In the genomic region with DNA sequence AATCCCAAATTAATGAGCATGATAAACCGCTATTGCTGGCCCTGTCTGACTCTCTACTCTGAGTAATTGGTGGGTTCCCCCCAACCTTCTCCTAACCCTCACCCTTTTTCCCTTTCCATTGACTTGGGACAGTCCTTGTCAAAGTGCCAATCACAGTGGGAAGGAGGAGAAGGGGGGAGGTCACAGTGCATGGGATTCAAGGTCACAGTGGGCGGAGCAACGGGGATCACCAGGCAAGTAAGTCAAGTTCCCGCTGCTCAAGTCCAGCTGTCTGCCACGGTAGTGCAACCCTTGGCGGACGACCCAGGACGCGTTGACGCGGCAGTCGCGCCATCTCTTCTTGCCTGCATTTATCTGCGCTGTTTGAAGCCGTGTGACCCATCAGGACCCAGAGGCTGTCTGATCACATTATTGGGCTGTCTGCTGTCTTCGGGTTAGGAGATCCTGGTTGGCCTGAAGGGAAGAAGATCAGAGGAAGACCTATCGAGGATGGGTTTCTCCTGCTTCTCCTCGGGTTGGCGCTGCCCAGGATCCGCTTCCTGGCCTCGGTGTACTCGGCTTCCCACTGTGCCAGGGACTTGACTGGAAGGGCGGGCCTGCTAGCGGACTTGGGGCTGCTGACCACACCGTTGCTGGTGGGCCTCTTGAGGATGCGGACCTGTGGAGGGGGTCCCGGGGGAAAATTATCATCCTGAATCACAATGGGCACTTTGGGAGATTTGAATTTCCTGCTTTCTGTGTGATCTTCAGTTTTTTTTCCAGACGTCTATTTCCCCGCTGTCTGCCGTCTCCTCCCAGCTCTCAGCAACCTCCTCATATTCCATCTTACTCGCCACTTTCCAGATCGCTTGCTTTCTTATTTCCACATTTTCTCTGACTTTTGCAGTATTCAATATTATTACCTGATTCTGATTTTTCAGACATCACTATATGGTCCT, we compare ENCODE assay signal across 19 cellular contexts. TPM values are rescaled to one million over a fixed set of nuclear protein-coding genes. Genes with fewer than 3 reads are reported as not detected.
A peak's percentile ranks its signal among the peaks of the same experiment; 100 is the strongest.
DNase-seq lines count a peak whose midpoint lies in the region; FAIRE-seq lines count a peak whose summit lies in the region.
"Had no signal": no experiment of that assay in that cellular context is flagged by ENCODE, and none has a peak within 500 bp of the region (broad histone marks: within the 10 kb centered on the region; RNA-seq: fewer than 3 reads in every experiment).

No MANE protein-coding gene starts in this region.

- no peaks in the 10 kb centered on the region for H3K9me3 Mint-ChIP-seq in activated CD4-positive, alpha-beta T cell treated with anti-CD3 and anti-CD28 coated beads, Interleukin-2, amount 10 ng/mL, durations not matched to agents 24 days and 14 days

- H3K27me3 Mint-ChIP-seq in activated CD4-positive, alpha-beta T cell treated with anti-CD3 and anti-CD28 coated beads, Interleukin-2, amount 10 ng/mL, durations not matched to agents 24 days and 14 days = peaks cover 3% of the 10 kb centered on the region
- H3K27me3 Mint-ChIP-seq: activated CD8-positive, alpha-beta memory T cell treated with anti-CD3 and anti-CD28 coated beads, Interleukin-2, amount 10 ng/mL, durations not matched to agents 7 days and 5 days had no signal

- peaks cover 15% of the 10 kb centered on the region for H3K4me1 Mint-ChIP-seq in activated CD4-positive, alpha-beta T cell treated with anti-CD3 and anti-CD28 coated beads, Interleukin-2, amount 10 ng/mL, durations not matched to agents 24 days and 14 days

- H3K27me3 ChIP-seq in SJSA1 (replicated peaks) = peaks cover 1% of the 10 kb centered on the region
- no peaks in the 10 kb centered on the region for H3K27me3 ChIP-seq in small intestine (ENCODE audit: control insufficient read depth in 2 of 2, insufficient read depth in 2 of 2, low read length in 2 of 2)
- H3K27me3 ChIP-seq: thyroid gland had no signal

- H3K27ac ChIP-seq in SJSA1 = no peak overlapping the region
- H3K27ac ChIP-seq in small intestine (ENCODE audit: low read depth in 1 of 2, low read length in 1 of 2) = no peak overlapping the region
- H3K27ac ChIP-seq: 22Rv1, thyroid gland had no signal

- H3K4me3 Mint-ChIP-seq in activated CD4-positive, alpha-beta T cell treated with anti-CD3 and anti-CD28 coated beads, Interleukin-2, amount 10 ng/mL, durations not matched to agents 24 days and 14 days = no peak overlapping the region
- H3K4me3 Mint-ChIP-seq: activated CD8-positive, alpha-beta memory T cell treated with anti-CD3 and anti-CD28 coated beads, Interleukin-2, amount 10 ng/mL, durations not matched to agents 7 days and 5 days had no signal

- H3K4me1 ChIP-seq in SJSA1 (replicated peaks) (peaks cover 18% of the 10 kb centered on the region), small intestine (ENCODE audit: control insufficient read depth in 2 of 2, insufficient read depth in 1 of 2, low read depth in 1 of 2, low read length in 1 of 2) (no peaks in the 10 kb centered on the region)

- FAIRE-seq in small intestine (lab: Jason Lieb, UNC) = no peak
- FAIRE-seq: endometrium, GM18507, HTR-8/SVneo had no signal

- WGBS in small intestine, 3 donors = 69 to 82% (median 80%) methylated on average over 32 of the region's 32 CpGs

- H3K9me3 ChIP-seq in SJSA1 (replicated peaks) = peaks cover under 1% of the 10 kb centered on the region; the same call in 1 of the 2 replicates
- no peaks in the 10 kb centered on the region for H3K9me3 ChIP-seq in iPS-18c (ENCODE audit: control insufficient read depth, insufficient read depth, low read length)
- H3K9me3 ChIP-seq in small intestine (ENCODE audit: control insufficient read depth, low read depth) = no peaks in the 10 kb centered on the region
- H3K9me3 ChIP-seq: thyroid gland had no signal

- intact Hi-C loops in activated CD4-positive, alpha-beta T cell treated with anti-CD3 and anti-CD28 coated beads, Interleukin-2, amount 10 ng/mL, durations not matched to agents 24 days and 14 days (cut with micrococcal nuclease) = loop anchor here (5.0 to 10.0 kb wide), 5 partner anchors 310 to 1437 kb away; a partner anchor contains a TSS

- H3K36me3 Mint-ChIP-seq in activated CD4-positive, alpha-beta T cell treated with anti-CD3 and anti-CD28 coated beads, Interleukin-2, amount 10 ng/mL, durations not matched to agents 24 days and 14 days (ENCODE audit: low read depth) = peaks cover 14% of the 10 kb centered on the region

- H3K4me3 ChIP-seq in SJSA1 (no peak overlapping the region), iPS-18c (ENCODE audit: insufficient read depth, low read depth, low read length) (peak overlapping the region; percentile 2; the same call in 1 of the 2 replicates), small intestine (ENCODE audit: low read depth in 1 of 2, low read length in 2 of 2) (no peak overlapping the region)
- H3K4me3 ChIP-seq: thyroid gland had no signal

- peaks cover 17% of the 10 kb centered on the region for H3K36me3 ChIP-seq in SJSA1
- no peaks in the 10 kb centered on the region for H3K36me3 ChIP-seq in small intestine (ENCODE audit: control insufficient read depth in 2 of 2, insufficient read depth in 2 of 2, low read length in 2 of 2)
- H3K36me3 ChIP-seq: thyroid gland had no signal

- DNase-seq in DMS53 (lab: John Stamatoyannopoulos, UW) (peak; percentile 14), DMS53 treated with DMSO at 0.1 percent for 48 hours (lab: John Stamatoyannopoulos, UW; ENCODE audit: unreplicated experiment) (no peak), SJSA1 (ENCODE audit: low read depth in 1 of 2, low spot score in 2 of 2) (peak; percentile 77 to 99), small intestine (peak; percentile 52), AG20443 (ENCODE audit: low spot score) (no peak), NCI-H2029 (lab: John Stamatoyannopoulos, UW) (no peak)
- DNase-seq in activated CD4-positive, alpha-beta T cell treated with anti-CD3 and anti-CD28 coated beads, Interleukin-2, amount 10 ng/mL, durations not matched to agents 24 days and 14 days = no peak
- DNase-seq: activated CD8-positive, alpha-beta memory T cell treated with anti-CD3 and anti-CD28 coated beads, Interleukin-2, amount 10 ng/mL, durations not matched to agents 7 days and 5 days; activated effector memory CD4-positive, alpha-beta T cell treated with Interleukin-2 at 50 U/mL for 16 hours; C1 segment of cervical spinal cord; DMS153; hypothalamus; NCI-H1694; thyroid gland had no signal

- no peak overlapping the region for H3K27ac Mint-ChIP-seq in activated CD4-positive, alpha-beta T cell treated with anti-CD3 and anti-CD28 coated beads, Interleukin-2, amount 10 ng/mL, durations not matched to agents 24 days and 14 days

RNA-seq across cellular contexts. Expression of a gene that starts 3.1 kb away (rescaled TPM):
- 2,133 and 2,408 TPM in 2 replicates for total RNA-seq in SJSA1 (2014; rRNA removed; shearing (Covaris generic))
- polyA plus RNA-seq in small intestine = 10 to 100 TPM; 20.8 to 44.1 (median 21.3) TPM
- 227 and 233 TPM in 2 replicates for total RNA-seq in activated CD4-positive, alpha-beta T cell treated with anti-CD3 and anti-CD28 coated beads, Interleukin-2, amount 10 ng/mL, durations not matched to agents 24 days and 14 days

RNA-seq across cellular contexts. Expression of a gene that starts 58.9 kb away (rescaled TPM):
- 0.63 and 4.9 TPM in 2 replicates for total RNA-seq in SJSA1 (2014; rRNA removed; shearing (Covaris generic))
- polyA plus RNA-seq in small intestine = 1 to 10 TPM in 1 of 3 donors, under 1 TPM in 2; 0.27 to 2.9 (median 0.45) TPM
- 3.8 and 4.2 TPM in 2 replicates for total RNA-seq in activated CD4-positive, alpha-beta T cell treated with anti-CD3 and anti-CD28 coated beads, Interleukin-2, amount 10 ng/mL, durations not matched to agents 24 days and 14 days

Comparison
In these comparisons a context has a peak if more than half of its experiments do, and no peak if none do; other contexts are left out.
1. DNase-seq: peak in DMS53 (single experiment), SJSA1 (2 of 2) and small intestine (single experiment); none in DMS53 treated with DMSO at 0.1 percent for 48 hours (single experiment), AG20443 (single experiment), activated CD4-positive, alpha-beta T cell treated with anti-CD3 and anti-CD28 coated beads, Interleukin-2, amount 10 ng/mL, durations not matched to agents 24 days and 14 days (single experiment) and NCI-H2029 (single experiment).